Comparison of ENCODE assay signal across 1 cellular context in the genomic region with DNA sequence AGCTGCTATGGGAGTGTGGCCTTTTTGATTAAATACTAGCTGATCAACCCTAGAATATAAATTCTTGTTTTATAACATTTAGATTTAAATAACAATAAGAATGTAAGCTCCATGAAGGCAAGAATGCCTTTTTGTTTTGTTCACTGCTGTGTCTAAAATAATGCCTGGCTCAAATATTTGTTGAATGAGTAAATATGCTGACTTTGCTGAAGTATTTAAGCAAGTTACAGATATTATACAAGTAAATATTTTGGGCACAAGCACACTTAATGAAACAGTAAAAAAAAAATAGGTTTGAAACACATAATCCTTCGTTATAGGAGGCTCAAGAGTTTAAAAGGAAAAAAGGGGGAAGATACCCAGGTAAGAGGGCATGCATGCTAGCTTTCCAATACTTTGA.
TF ChIP-seq lines count a peak whose summit lies in the region.

No MANE protein-coding gene starts in this region.

TF ChIP-seq in WTC11, 78 proteins besides CTCF, POLR2A, EP300 and RAD21 (continued from another document):
- no peak for TF ChIP-seq ZNF219 (CRISPR knock-in tag; IDR thresholded peaks at IDR 0.05; ENCODE audit: borderline replicate concordance)
- no peak for TF ChIP-seq ZNF121 (CRISPR knock-in tag; IDR thresholded peaks at IDR 0.05)
- TF ChIP-seq, protein P1, sequence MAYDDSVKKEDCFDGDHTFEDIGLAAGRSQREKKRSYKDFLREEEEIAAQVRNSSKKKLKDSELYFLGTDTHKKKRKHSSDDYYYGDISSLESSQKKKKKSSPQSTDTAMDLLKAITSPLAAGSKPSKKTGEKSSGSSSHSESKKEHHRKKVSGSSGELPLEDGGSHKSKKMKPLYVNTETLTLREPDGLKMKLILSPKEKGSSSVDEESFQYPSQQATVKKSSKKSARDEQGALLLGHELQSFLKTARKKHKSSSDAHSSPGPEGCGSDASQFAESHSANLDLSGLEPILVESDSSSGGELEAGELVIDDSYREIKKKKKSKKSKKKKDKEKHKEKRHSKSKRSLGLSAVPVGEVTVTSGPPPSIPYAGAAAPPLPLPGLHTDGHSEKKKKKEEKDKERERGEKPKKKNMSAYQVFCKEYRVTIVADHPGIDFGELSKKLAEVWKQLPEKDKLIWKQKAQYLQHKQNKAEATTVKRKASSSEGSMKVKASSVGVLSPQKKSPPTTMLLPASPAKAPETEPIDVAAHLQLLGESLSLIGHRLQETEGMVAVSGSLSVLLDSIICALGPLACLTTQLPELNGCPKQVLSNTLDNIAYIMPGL (CRISPR knock-in tag; IDR thresholded peaks at IDR 0.05): no peak
- TF ChIP-seq, protein P2, sequence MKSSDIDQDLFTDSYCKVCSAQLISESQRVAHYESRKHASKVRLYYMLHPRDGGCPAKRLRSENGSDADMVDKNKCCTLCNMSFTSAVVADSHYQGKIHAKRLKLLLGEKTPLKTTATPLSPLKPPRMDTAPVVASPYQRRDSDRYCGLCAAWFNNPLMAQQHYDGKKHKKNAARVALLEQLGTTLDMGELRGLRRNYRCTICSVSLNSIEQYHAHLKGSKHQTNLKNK (CRISPR knock-in tag; IDR thresholded peaks at IDR 0.05): no peak
- no peak for TF ChIP-seq IRF2 (CRISPR knock-in tag; IDR thresholded peaks at IDR 0.05; ENCODE audit: borderline replicate concordance, low read depth)
- TF ChIP-seq KAT7 (CRISPR knock-in tag; IDR thresholded peaks at IDR 0.05; ENCODE audit: borderline replicate concordance): no peak
- no peak for TF ChIP-seq ZBTB21 (CRISPR knock-in tag; IDR thresholded peaks at IDR 0.05; ENCODE audit: borderline replicate concordance)
- TF ChIP-seq, protein P3, sequence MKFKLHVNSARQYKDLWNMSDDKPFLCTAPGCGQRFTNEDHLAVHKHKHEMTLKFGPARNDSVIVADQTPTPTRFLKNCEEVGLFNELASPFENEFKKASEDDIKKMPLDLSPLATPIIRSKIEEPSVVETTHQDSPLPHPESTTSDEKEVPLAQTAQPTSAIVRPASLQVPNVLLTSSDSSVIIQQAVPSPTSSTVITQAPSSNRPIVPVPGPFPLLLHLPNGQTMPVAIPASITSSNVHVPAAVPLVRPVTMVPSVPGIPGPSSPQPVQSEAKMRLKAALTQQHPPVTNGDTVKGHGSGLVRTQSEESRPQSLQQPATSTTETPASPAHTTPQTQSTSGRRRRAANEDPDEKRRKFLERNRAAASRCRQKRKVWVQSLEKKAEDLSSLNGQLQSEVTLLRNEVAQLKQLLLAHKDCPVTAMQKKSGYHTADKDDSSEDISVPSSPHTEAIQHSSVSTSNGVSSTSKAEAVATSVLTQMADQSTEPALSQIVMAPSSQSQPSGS (CRISPR knock-in tag; IDR thresholded peaks at IDR 0.05; ENCODE audit: borderline replicate concordance, low read depth): no peak
- TF ChIP-seq, protein P4, sequence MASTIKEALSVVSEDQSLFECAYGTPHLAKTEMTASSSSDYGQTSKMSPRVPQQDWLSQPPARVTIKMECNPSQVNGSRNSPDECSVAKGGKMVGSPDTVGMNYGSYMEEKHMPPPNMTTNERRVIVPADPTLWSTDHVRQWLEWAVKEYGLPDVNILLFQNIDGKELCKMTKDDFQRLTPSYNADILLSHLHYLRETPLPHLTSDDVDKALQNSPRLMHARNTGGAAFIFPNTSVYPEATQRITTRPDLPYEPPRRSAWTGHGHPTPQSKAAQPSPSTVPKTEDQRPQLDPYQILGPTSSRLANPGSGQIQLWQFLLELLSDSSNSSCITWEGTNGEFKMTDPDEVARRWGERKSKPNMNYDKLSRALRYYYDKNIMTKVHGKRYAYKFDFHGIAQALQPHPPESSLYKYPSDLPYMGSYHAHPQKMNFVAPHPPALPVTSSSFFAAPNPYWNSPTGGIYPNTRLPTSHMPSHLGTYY (CRISPR knock-in tag; IDR thresholded peaks at IDR 0.05): no peak
- TF ChIP-seq ELF4 (CRISPR knock-in tag; IDR thresholded peaks at IDR 0.05; ENCODE audit: low read depth): no peak
TF ChIP-seq in WTC11: peak in this region for 0.
